Comparison of ENCODE assay signal across 1 cellular context in the genomic region with DNA sequence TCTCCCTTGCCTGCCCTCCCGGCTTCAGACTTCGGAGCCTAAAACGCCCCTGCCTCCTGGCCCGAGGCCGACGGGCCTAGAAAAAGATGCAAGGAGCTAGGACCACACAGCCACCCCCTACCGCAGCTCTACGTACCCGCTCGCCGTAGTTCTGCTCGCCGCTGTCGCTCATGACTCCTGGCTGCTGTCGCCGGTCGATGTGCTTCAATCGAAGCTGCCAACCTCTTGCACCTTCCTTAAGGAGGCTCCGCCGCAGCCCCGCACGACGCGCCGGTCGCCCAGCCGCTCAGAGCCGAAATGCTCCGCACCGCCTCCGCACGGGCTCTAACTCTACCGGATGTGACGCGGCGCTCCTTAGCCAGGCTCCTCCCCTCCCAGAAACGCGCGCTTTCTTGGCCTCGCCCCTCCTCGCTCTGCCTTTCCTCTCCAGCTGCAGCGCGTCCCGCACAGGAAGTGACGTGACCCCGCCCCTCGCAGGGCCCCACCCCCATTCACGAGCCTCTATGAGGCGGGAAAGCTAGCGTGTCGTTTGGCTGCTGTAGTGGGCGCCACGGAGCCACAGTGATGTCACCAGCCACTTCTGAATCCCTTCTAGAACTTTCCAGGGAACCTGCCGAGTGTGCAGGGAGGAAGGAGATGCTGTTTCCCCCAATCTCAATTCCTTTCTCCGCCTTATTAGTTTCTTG.
A peak's percentile ranks its signal among the peaks of the same experiment; 100 is the strongest.
TF ChIP-seq lines count a peak whose summit lies in the region.

TSS of gene TRA2B (minus strand) at position 326 of the 686 bp plus-strand sequence. CDS start at position 172, 154 bp downstream.

TF ChIP-seq in HepG2, 621 proteins besides CTCF, POLR2A, EP300 and RAD21 (continued from another document and continues in another):
- TF ChIP-seq REST (IDR thresholded peaks at IDR 0.05; ENCODE audit: borderline replicate concordance in 1 of 2, low read depth in 1 of 2, low read length in 2 of 2) (peak in 1 of 2 experiments; percentile 76; a peak in 1 of 4 replicates), TBX3 (IDR thresholded peaks at IDR 0.05; ENCODE audit: borderline replicate concordance) (no peak), GATA4 (IDR thresholded peaks at IDR 0.05; ENCODE audit: borderline replicate concordance, low read depth) (peak; percentile 85), KLF15 (CRISPR knock-in tag; IDR thresholded peaks at IDR 0.05; ENCODE audit: borderline replicate concordance) (peak; percentile 85; the same call in 1 of the 2 replicates), ZFP1 (CRISPR knock-in tag; IDR thresholded peaks at IDR 0.05) (0 out of 2 replicates have a peak, but pooled peaks have one; percentile 15), ZNF383 (CRISPR knock-in tag; IDR thresholded peaks at IDR 0.05; ENCODE audit: borderline replicate concordance) (0 out of 2 replicates have a peak, but pooled peaks have one; percentile 83), RORA (CRISPR knock-in tag; IDR thresholded peaks at IDR 0.05) (no peak), RERE (CRISPR knock-in tag; IDR thresholded peaks at IDR 0.05; ENCODE audit: low read depth) (no peak), HDAC2 (CRISPR knock-in tag; IDR thresholded peaks at IDR 0.05) (peak; percentile 65; the same call in 1 of the 2 replicates), IRF2 (CRISPR knock-in tag; IDR thresholded peaks at IDR 0.05) (peak; percentile 59; the same call in 1 of the 2 replicates), ZNF639 (CRISPR knock-in tag; conservative IDR thresholded peaks at IDR 0.05) (peak; percentile 58; the same call in 1 of the 2 replicates), DMAP1 (CRISPR knock-in tag; IDR thresholded peaks at IDR 0.05) (no peak; the same call in 1 of the 2 replicates), ATF7 (IDR thresholded peaks at IDR 0.05) (peak; percentile 75), ATF7 (CRISPR knock-in tag; IDR thresholded peaks at IDR 0.05) (peak; percentile 86), ZNF577 (CRISPR knock-in tag; IDR thresholded peaks at IDR 0.05; ENCODE audit: borderline replicate concordance, low read depth) (no peak), ZNF850 (CRISPR knock-in tag; conservative IDR thresholded peaks at IDR 0.05) (no peak), NR2F1 (CRISPR knock-in tag; IDR thresholded peaks at IDR 0.05) (no peak), HOXD1 (CRISPR knock-in tag; IDR thresholded peaks at IDR 0.05) (0 out of 2 replicates have a peak, but pooled peaks have one; percentile 66), JDP2 (CRISPR knock-in tag; IDR thresholded peaks at IDR 0.05; ENCODE audit: borderline replicate concordance) (0 out of 2 replicates have a peak, but pooled peaks have one; percentile 13), ZNF468 (CRISPR knock-in tag; IDR thresholded peaks at IDR 0.05) (no peak), JUN (CRISPR knock-in tag; IDR thresholded peaks at IDR 0.05) (peak; percentile 25; the same call in 1 of the 2 replicates), MXD1 (CRISPR knock-in tag; IDR thresholded peaks at IDR 0.05) (peak; percentile 71; the same call in 1 of the 2 replicates), ZNF34 (CRISPR knock-in tag; IDR thresholded peaks at IDR 0.05; ENCODE audit: borderline replicate concordance) (peak; percentile 85; the same call in 1 of the 2 replicates), ZBTB4 (CRISPR knock-in tag; IDR thresholded peaks at IDR 0.05; ENCODE audit: borderline replicate concordance) (peak; percentile 28; the same call in 1 of the 2 replicates)
- TF ChIP-seq, protein P1, sequence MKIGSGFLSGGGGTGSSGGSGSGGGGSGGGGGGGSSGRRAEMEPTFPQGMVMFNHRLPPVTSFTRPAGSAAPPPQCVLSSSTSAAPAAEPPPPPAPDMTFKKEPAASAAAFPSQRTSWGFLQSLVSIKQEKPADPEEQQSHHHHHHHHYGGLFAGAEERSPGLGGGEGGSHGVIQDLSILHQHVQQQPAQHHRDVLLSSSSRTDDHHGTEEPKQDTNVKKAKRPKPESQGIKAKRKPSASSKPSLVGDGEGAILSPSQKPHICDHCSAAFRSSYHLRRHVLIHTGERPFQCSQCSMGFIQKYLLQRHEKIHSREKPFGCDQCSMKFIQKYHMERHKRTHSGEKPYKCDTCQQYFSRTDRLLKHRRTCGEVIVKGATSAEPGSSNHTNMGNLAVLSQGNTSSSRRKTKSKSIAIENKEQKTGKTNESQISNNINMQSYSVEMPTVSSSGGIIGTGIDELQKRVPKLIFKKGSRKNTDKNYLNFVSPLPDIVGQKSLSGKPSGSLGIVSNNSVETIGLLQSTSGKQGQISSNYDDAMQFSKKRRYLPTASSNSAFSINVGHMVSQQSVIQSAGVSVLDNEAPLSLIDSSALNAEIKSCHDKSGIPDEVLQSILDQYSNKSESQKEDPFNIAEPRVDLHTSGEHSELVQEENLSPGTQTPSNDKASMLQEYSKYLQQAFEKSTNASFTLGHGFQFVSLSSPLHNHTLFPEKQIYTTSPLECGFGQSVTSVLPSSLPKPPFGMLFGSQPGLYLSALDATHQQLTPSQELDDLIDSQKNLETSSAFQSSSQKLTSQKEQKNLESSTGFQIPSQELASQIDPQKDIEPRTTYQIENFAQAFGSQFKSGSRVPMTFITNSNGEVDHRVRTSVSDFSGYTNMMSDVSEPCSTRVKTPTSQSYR (CRISPR knock-in tag; IDR thresholded peaks at IDR 0.05; ENCODE audit: borderline replicate concordance) = peak; percentile 90
- TF ChIP-seq, protein P2, sequence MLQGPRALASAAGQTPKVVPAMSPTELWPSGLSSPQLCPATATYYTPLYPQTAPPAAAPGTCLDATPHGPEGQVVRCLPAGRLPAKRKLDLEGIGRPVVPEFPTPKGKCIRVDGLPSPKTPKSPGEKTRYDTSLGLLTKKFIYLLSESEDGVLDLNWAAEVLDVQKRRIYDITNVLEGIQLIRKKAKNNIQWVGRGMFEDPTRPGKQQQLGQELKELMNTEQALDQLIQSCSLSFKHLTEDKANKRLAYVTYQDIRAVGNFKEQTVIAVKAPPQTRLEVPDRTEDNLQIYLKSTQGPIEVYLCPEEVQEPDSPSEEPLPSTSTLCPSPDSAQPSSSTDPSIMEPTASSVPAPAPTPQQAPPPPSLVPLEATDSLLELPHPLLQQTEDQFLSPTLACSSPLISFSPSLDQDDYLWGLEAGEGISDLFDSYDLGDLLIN (CRISPR knock-in tag; IDR thresholded peaks at IDR 0.05; ENCODE audit: borderline replicate concordance) = peak; percentile 97; the same call in 1 of the 2 replicates
- TF ChIP-seq, protein P3, sequence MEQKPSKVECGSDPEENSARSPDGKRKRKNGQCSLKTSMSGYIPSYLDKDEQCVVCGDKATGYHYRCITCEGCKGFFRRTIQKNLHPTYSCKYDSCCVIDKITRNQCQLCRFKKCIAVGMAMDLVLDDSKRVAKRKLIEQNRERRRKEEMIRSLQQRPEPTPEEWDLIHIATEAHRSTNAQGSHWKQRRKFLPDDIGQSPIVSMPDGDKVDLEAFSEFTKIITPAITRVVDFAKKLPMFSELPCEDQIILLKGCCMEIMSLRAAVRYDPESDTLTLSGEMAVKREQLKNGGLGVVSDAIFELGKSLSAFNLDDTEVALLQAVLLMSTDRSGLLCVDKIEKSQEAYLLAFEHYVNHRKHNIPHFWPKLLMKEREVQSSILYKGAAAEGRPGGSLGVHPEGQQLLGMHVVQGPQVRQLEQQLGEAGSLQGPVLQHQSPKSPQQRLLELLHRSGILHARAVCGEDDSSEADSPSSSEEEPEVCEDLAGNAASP (CRISPR knock-in tag; IDR thresholded peaks at IDR 0.05; ENCODE audit: borderline replicate concordance) = no peak; the same call in none of the 2 replicates
- TF ChIP-seq, protein P4, sequence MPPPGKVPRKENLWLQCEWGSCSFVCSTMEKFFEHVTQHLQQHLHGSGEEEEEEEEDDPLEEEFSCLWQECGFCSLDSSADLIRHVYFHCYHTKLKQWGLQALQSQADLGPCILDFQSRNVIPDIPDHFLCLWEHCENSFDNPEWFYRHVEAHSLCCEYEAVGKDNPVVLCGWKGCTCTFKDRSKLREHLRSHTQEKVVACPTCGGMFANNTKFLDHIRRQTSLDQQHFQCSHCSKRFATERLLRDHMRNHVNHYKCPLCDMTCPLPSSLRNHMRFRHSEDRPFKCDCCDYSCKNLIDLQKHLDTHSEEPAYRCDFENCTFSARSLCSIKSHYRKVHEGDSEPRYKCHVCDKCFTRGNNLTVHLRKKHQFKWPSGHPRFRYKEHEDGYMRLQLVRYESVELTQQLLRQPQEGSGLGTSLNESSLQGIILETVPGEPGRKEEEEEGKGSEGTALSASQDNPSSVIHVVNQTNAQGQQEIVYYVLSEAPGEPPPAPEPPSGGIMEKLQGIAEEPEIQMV (CRISPR knock-in tag; IDR thresholded peaks at IDR 0.05; ENCODE audit: low read depth) = peak; percentile 82
